ENCODE assay signal across 16 cellular contexts in the genomic region with DNA sequence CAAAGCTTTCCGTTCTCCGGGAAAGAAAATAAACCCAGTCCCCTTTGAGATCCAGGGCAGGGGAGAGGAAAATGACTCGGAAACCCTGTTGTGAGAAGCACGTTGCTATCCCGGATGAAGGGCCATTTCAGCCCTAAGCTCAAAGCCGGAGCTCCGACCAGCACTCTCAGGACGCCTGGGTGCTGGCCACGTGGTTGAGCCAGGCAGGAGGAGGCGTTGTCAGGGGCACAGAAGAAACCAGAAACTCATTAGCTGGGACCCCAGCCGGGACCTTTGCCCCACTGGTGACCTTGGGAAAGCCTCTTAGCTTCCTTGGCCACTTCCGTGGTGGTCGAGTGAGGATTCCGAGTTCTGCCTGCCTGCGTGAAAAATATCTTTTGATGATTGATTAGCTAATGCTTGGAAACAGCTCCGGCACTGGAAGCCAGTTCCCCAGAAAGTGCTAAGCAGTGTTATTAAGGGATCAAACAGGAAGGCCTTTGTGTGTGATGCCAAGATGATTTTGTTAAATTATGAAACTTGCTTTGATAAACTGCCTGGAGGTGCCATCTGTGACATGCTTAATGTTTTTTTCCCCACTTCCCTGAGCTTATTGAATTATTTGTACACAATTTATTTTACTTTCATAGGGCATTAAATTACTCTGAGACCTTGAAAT. TPM values are rescaled to one million over a fixed set of nuclear protein-coding genes. Genes with fewer than 3 reads are reported as not detected.
A peak's percentile ranks its signal among the peaks of the same experiment; 100 is the strongest.
DNase-seq lines count a peak whose midpoint lies in the region; ATAC-seq and FAIRE-seq lines count a peak whose summit lies in the region.
"Had no signal": no experiment of that assay in that cellular context is flagged by ENCODE, and none has a peak within 500 bp of the region (broad histone marks: within the 10 kb centered on the region; RNA-seq: fewer than 3 reads in every experiment).

No MANE protein-coding gene starts in this region.

- DNase-seq in ELF-1 (ENCODE audit: low read depth, low spot score) (peak; percentile 64), NCI-H146 (lab: John Stamatoyannopoulos, UW) (peak; percentile 67), iPS-NIHi7 (ENCODE audit: extremely low spot score) (peak; percentile 61), pons (ENCODE audit: low spot score) (peak; percentile 11), NOMO-1 treated with DMSO at 0.1 percent for 48 hours (lab: John Stamatoyannopoulos, UW; ENCODE audit: unreplicated experiment) (no peak), small intestine (no peak)
- DNase-seq: activated CD8-positive, alpha-beta T cell treated with anti-CD3 and anti-CD28 coated beads for 36 hours; NCI-H2081; stomach had no signal

- no peaks in the 10 kb centered on the region for H3K4me1 ChIP-seq in small intestine (ENCODE audit: control insufficient read depth in 2 of 2, insufficient read depth in 1 of 2, low read depth in 1 of 2, low read length in 1 of 2)
- H3K4me1 ChIP-seq: SJSA1 had no signal

- H3K9me3 ChIP-seq in small intestine (ENCODE audit: control insufficient read depth, low read depth), result no peaks in the 10 kb centered on the region
- H3K9me3 ChIP-seq: SJSA1 had no signal

- FAIRE-seq in small intestine (lab: Jason Lieb, UNC), result no peak
- FAIRE-seq: H54, TTC549 had no signal

- H3K36me3 ChIP-seq in small intestine (ENCODE audit: control insufficient read depth in 2 of 2, insufficient read depth in 2 of 2, low read length in 2 of 2), result no peaks in the 10 kb centered on the region
- H3K36me3 ChIP-seq: SJSA1, stomach had no signal

- peaks cover 0 to 2% of the 10 kb centered on the region in 2 donors for H3K27me3 ChIP-seq in small intestine (ENCODE audit: control insufficient read depth in 2 of 2, insufficient read depth in 2 of 2, low read length in 2 of 2)
- H3K27me3 ChIP-seq: SJSA1 had no signal

- ATAC-seq in HG03354 (IDR thresholded peaks at IDR 0.05; ENCODE audit: poor library complexity, severe bottlenecking, unreplicated experiment), result no peak
- ATAC-seq: activated CD8-positive, alpha-beta T cell treated with anti-CD3 and anti-CD28 coated beads for 36 hours had no signal

- 6 to 13% (median 10%) methylated on average over 16 of the region's 16 CpGs for WGBS in small intestine, 3 donors

- H3K27ac ChIP-seq in small intestine (ENCODE audit: low read depth in 1 of 2, low read length in 1 of 2), result no peak overlapping the region
- H3K27ac ChIP-seq: KMS-11, SJSA1, stomach had no signal

- no peak overlapping the region for H3K4me3 ChIP-seq in small intestine (ENCODE audit: low read depth in 1 of 2, low read length in 2 of 2)
- H3K4me3 ChIP-seq: SJSA1, skin epidermis, stomach had no signal

RNA-seq across cellular contexts. Expression of a gene that starts 57.5 kb away (rescaled TPM):
- 1 to 10 TPM in 1 of 3 donors, not detected in 2; 1.6 TPM for polyA plus RNA-seq in small intestine
- polyA plus RNA-seq: CD14-positive monocyte had no signal

Comparison
In these comparisons a context has a peak if more than half of its experiments do, and no peak if none do; other contexts are left out.
1. DNase-seq: peak in ELF-1 (single experiment), NCI-H146 (single experiment), iPS-NIHi7 (single experiment) and pons (single experiment); none in NOMO-1 treated with DMSO at 0.1 percent for 48 hours (single experiment) and small intestine (single experiment).